Comparison of ENCODE assay signal across 17 cellular contexts in the genomic region with DNA sequence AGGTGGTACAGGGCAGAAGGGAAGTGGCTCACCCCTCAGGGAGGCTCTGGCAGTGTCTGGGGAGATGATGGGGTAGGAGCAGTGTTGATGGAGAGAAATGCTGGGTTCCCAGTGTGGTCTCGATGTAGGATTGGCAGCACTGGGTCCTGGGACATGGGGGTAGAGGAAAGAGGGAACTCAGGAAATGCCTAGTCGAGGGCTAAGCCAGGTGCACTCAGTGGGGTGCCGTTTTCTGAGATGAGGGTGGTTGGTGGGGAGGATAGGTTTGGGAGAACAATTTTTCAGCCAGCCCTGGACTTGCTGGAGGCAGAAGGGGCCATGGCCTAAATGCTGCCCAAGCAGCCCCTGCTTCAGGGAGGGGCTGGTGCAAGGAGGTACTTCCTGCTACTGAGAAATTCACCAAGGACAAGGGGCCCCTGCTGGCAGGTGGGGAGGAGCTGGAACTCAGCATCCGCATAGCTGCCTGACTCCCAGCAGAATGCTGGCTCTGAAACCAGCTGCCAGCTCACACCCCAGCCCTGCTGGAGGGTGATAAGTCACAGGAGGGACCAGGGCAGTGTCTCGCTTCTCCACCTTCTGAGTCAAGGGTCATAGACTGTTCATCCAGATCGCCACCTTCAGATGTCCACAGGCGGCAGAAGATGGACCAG. TPM values are rescaled to one million over a fixed set of nuclear protein-coding genes. Genes with fewer than 3 reads are reported as not detected.
A peak's percentile ranks its signal among the peaks of the same experiment; 100 is the strongest.
DNase-seq lines count a peak whose midpoint lies in the region; ATAC-seq and TF ChIP-seq lines count a peak whose summit lies in the region.
"Had no signal": no experiment of that assay in that cellular context is flagged by ENCODE, and none has a peak within 500 bp of the region (broad histone marks: within the 10 kb centered on the region; RNA-seq: fewer than 3 reads in every experiment).

No MANE protein-coding gene starts in this region.

- peaks cover 11% of the 10 kb centered on the region; the same call in 1 of the 2 replicates for H3F3A ChIP-seq in PC-9 (ENCODE audit: insufficient read depth, low read depth)

- H2AFZ ChIP-seq in PC-9 (no peak overlapping the region), osteoblast (ENCODE audit: low read length) (no peak overlapping the region)

- BruUV-seq in PC-9 (replicated peaks; lab: Mats Ljungman, UMichigan): no TSS peak

- no peaks in the 10 kb centered on the region for H3K9me2 ChIP-seq in PC-9 (ENCODE audit: insufficient read depth)

- H3K4me3 Mint-ChIP-seq in activated CD4-positive, alpha-beta T cell treated with anti-CD3 and anti-CD28 coated beads, Interleukin-2, amount 10 ng/mL, durations not matched to agents 7 days and 5 days: no peak overlapping the region
- no peak overlapping the region for H3K4me3 Mint-ChIP-seq in activated CD4-positive, alpha-beta T cell treated with anti-CD3 and anti-CD28 coated beads for 36 hours
- H3K4me3 Mint-ChIP-seq in osteocyte (ENCODE audit: unreplicated experiment): no peak overlapping the region
- H3K4me3 Mint-ChIP-seq: activated naive CD4-positive, alpha-beta T cell treated with anti-CD3 and anti-CD28 coated beads for 36 hours; brain had no signal

- no peak for ATAC-seq in activated CD4-positive, alpha-beta T cell treated with anti-CD3 and anti-CD28 coated beads for 36 hours
- ATAC-seq in HG02642 (IDR thresholded peaks at IDR 0.05; ENCODE audit: poor library complexity, unreplicated experiment): no peak
- ATAC-seq: left colon had no signal

- H3K36me3 ChIP-seq in PC-9 (ENCODE audit: low read depth) (no peaks in the 10 kb centered on the region), osteoblast (ENCODE audit: insufficient read depth, low read length) (no peaks in the 10 kb centered on the region)
- H3K36me3 ChIP-seq: heart left ventricle, Peyer's patch had no signal

- H3K9me3 Mint-ChIP-seq in activated CD4-positive, alpha-beta T cell treated with anti-CD3 and anti-CD28 coated beads, Interleukin-2, amount 10 ng/mL, durations not matched to agents 7 days and 5 days: no peaks in the 10 kb centered on the region
- no peaks in the 10 kb centered on the region for H3K9me3 Mint-ChIP-seq in activated CD4-positive, alpha-beta T cell treated with anti-CD3 and anti-CD28 coated beads for 36 hours (ENCODE audit: low read depth)
- no peaks in the 10 kb centered on the region for H3K9me3 Mint-ChIP-seq in osteocyte (ENCODE audit: unreplicated experiment)
- H3K9me3 Mint-ChIP-seq: activated naive CD4-positive, alpha-beta T cell treated with anti-CD3 and anti-CD28 coated beads for 36 hours; brain had no signal

- CTCF ChIA-PET in activated CD4-positive, alpha-beta T cell treated with anti-CD3 and anti-CD28 coated beads, Interleukin-2, amount 10 ng/mL, durations not matched to agents 7 days and 5 days (lab: Charles Lee): interaction anchor here (1.8 kb wide), 1 partner anchor 25 kb away, joined by 6 read pairs; the partner anchor contains the start of gene RNF215
- CTCF ChIA-PET in activated CD4-positive, alpha-beta T cell treated with anti-CD3 and anti-CD28 coated beads for 36 hours (lab: Charles Lee): interaction anchor here (0.5 to 0.7 kb wide), 3 partner anchors 12 to 820 kb away, joined by 3 read pairs; no protein-coding TSS in a partner anchor
- CTCF ChIA-PET in PC-9 (lab: Charles Lee): interaction anchor here (0.7 kb wide), 1 partner anchor 75 kb away, joined by 3 read pairs; no protein-coding TSS in a partner anchor

- peaks cover 9% of the 10 kb centered on the region for H3K4me1 Mint-ChIP-seq in activated CD4-positive, alpha-beta T cell treated with anti-CD3 and anti-CD28 coated beads, Interleukin-2, amount 10 ng/mL, durations not matched to agents 7 days and 5 days
- peaks cover 4% of the 10 kb centered on the region for H3K4me1 Mint-ChIP-seq in activated CD4-positive, alpha-beta T cell treated with anti-CD3 and anti-CD28 coated beads for 36 hours
- H3K4me1 Mint-ChIP-seq in osteocyte (ENCODE audit: unreplicated experiment): peaks cover 3% of the 10 kb centered on the region

- H4K20me1 ChIP-seq in PC-9 (ENCODE audit: insufficient read depth): no peaks in the 10 kb centered on the region
- no peaks in the 10 kb centered on the region for H4K20me1 ChIP-seq in osteoblast (ENCODE audit: insufficient read depth, low read length)

- peak overlapping the region; percentile 6 for H3K27ac Mint-ChIP-seq in activated CD4-positive, alpha-beta T cell treated with anti-CD3 and anti-CD28 coated beads, Interleukin-2, amount 10 ng/mL, durations not matched to agents 7 days and 5 days
- H3K27ac Mint-ChIP-seq in activated CD4-positive, alpha-beta T cell treated with anti-CD3 and anti-CD28 coated beads for 36 hours: no peak overlapping the region
- no peak overlapping the region for H3K27ac Mint-ChIP-seq in osteocyte (ENCODE audit: unreplicated experiment)
- H3K27ac Mint-ChIP-seq: activated naive CD4-positive, alpha-beta T cell treated with anti-CD3 and anti-CD28 coated beads for 36 hours had no signal

- no peak for DNase-seq in activated CD4-positive, alpha-beta T cell treated with anti-CD3 and anti-CD28 coated beads, Interleukin-2, amount 10 ng/mL, durations not matched to agents 7 days and 5 days
- no peak for DNase-seq in activated CD4-positive, alpha-beta T cell treated with anti-CD3 and anti-CD28 coated beads for 36 hours
- DNase-seq in PC-9 (peak; percentile 55 to 73), osteoblast (ENCODE audit: insufficient read length, low spot score, missing footprints) (peak; percentile 13), osteocyte (ENCODE audit: extremely low spot score, unreplicated experiment) (no peak)
- DNase-seq: activated naive CD4-positive, alpha-beta T cell treated with anti-CD3 and anti-CD28 coated beads for 36 hours; Calu3; dermis blood vessel endothelial cell; esophagus squamous epithelium; heart left ventricle; left colon; NCI-H1694; Peyer's patch; small intestine; stimulated activated naive CD4-positive, alpha-beta T cell had no signal

- H3K4me2 ChIP-seq in PC-9 (no peak overlapping the region), osteoblast (ENCODE audit: insufficient read depth, low read length) (no peak overlapping the region)

- H3K9me3 ChIP-seq in PC-9 (ENCODE audit: insufficient read depth, low read depth) (no peaks in the 10 kb centered on the region), osteoblast (ENCODE audit: low read depth, low read length) (no peaks in the 10 kb centered on the region)
- H3K9me3 ChIP-seq: esophagus squamous epithelium, heart left ventricle, Peyer's patch had no signal

- intact Hi-C loops in activated CD4-positive, alpha-beta T cell treated with anti-CD3 and anti-CD28 coated beads for 36 hours (cut with DNase I, micrococcal nuclease): no loop called here
- intact Hi-C loops in PC-9 (cut with micrococcal nuclease; ENCODE audit: unreplicated experiment): no loop called here

- H3K36me3 Mint-ChIP-seq in activated CD4-positive, alpha-beta T cell treated with anti-CD3 and anti-CD28 coated beads, Interleukin-2, amount 10 ng/mL, durations not matched to agents 7 days and 5 days (ENCODE audit: low read depth): no peaks in the 10 kb centered on the region
- no peaks in the 10 kb centered on the region for H3K36me3 Mint-ChIP-seq in activated CD4-positive, alpha-beta T cell treated with anti-CD3 and anti-CD28 coated beads for 36 hours (ENCODE audit: low read depth)
- H3K36me3 Mint-ChIP-seq in osteocyte (ENCODE audit: unreplicated experiment): peaks cover 5% of the 10 kb centered on the region

- TF ChIP-seq CTCF in PC-9 (conservative IDR thresholded peaks at IDR 0.05) (no peak), osteoblast (IDR thresholded peaks at IDR 0.05; ENCODE audit: extremely low read depth, low read depth, low read length) (no peak), osteocyte (IDR thresholded peaks at IDR 0.05) (no peak)

- H3K27ac ChIP-seq in PC-9: no peak overlapping the region
- no peak overlapping the region for H3K27ac ChIP-seq in osteoblast (ENCODE audit: low read depth, low read length)
- H3K27ac ChIP-seq: esophagus squamous epithelium, heart left ventricle, Peyer's patch had no signal

- POLR2A ChIA-PET in activated CD4-positive, alpha-beta T cell treated with anti-CD3 and anti-CD28 coated beads, Interleukin-2, amount 10 ng/mL, durations not matched to agents 7 days and 5 days (lab: Charles Lee): no interaction called here
- POLR2A ChIA-PET in activated CD4-positive, alpha-beta T cell treated with anti-CD3 and anti-CD28 coated beads for 36 hours (lab: Charles Lee): no interaction called here
- POLR2A ChIA-PET in PC-9 (lab: Charles Lee; ENCODE audit: unreplicated experiment): no interaction called here

- H3K4me1 ChIP-seq in PC-9 (replicated peaks; ENCODE audit: insufficient read depth) (0 out of 2 replicates have a peak, but pooled peaks cover 4% of the 10 kb centered on the region), osteoblast (ENCODE audit: insufficient read depth, low read length) (no peaks in the 10 kb centered on the region)

- H3K27me3 Mint-ChIP-seq in activated CD4-positive, alpha-beta T cell treated with anti-CD3 and anti-CD28 coated beads, Interleukin-2, amount 10 ng/mL, durations not matched to agents 7 days and 5 days: no peaks in the 10 kb centered on the region
- no peaks in the 10 kb centered on the region for H3K27me3 Mint-ChIP-seq in activated CD4-positive, alpha-beta T cell treated with anti-CD3 and anti-CD28 coated beads for 36 hours
- no peaks in the 10 kb centered on the region for H3K27me3 Mint-ChIP-seq in osteocyte (ENCODE audit: unreplicated experiment)
- H3K27me3 Mint-ChIP-seq: brain had no signal

- no peaks in the 10 kb centered on the region; the same call in none of the 2 replicates for H3K79me2 ChIP-seq in PC-9 (ENCODE audit: low read depth)
- no peaks in the 10 kb centered on the region for H3K79me2 ChIP-seq in osteoblast (ENCODE audit: insufficient read depth, low read length)

- no peaks in the 10 kb centered on the region for H3K27me3 ChIP-seq in PC-9 (ENCODE audit: insufficient read depth, low read depth)
- H3K27me3 ChIP-seq in osteoblast (ENCODE audit: insufficient read depth, low read length): no peaks in the 10 kb centered on the region
- H3K27me3 ChIP-seq: esophagus squamous epithelium, heart left ventricle, Peyer's patch had no signal

- H3K4me3 ChIP-seq in PC-9 (no peak overlapping the region), osteoblast (ENCODE audit: insufficient read depth, low read length) (no peak overlapping the region)
- H3K4me3 ChIP-seq: esophagus squamous epithelium, heart left ventricle, Peyer's patch had no signal

RNA-seq across cellular contexts. Expression of gene CCDC157, which starts 6.0 kb away (rescaled TPM):
- 1 to 10 TPM; 3.5 to 4.3 TPM for total RNA-seq in activated CD4-positive, alpha-beta T cell treated with anti-CD3 and anti-CD28 coated beads, Interleukin-2, amount 10 ng/mL, durations not matched to agents 7 days and 5 days
- total RNA-seq in activated CD4-positive, alpha-beta T cell treated with anti-CD3 and anti-CD28 coated beads for 36 hours: 1 to 10 TPM; 2.4 to 3.7 TPM
- total RNA-seq in PC-9 (2021) (6.2 and 6.8 TPM in 2 replicates), osteoblast (2.9 TPM in 2 replicates), osteocyte (2.9 and 3.7 TPM in 2 replicates)

RNA-seq across cellular contexts. Expression of gene SF3A1, which starts 6.1 kb away (rescaled TPM):
- total RNA-seq in activated CD4-positive, alpha-beta T cell treated with anti-CD3 and anti-CD28 coated beads, Interleukin-2, amount 10 ng/mL, durations not matched to agents 7 days and 5 days: 100 to 1,000 TPM; 247 to 279 TPM
- 100 to 1,000 TPM; 254 to 499 TPM for total RNA-seq in activated CD4-positive, alpha-beta T cell treated with anti-CD3 and anti-CD28 coated beads for 36 hours
- total RNA-seq in PC-9 (2021): 189 and 207 TPM in 2 replicates
- total RNA-seq in osteoblast: 21.7 and 30.6 TPM in 2 replicates
- 170 and 187 TPM in 2 replicates for total RNA-seq in osteocyte

RNA-seq across cellular contexts. Expression of gene RNF215, which starts 24.5 kb away (rescaled TPM):
- total RNA-seq in activated CD4-positive, alpha-beta T cell treated with anti-CD3 and anti-CD28 coated beads, Interleukin-2, amount 10 ng/mL, durations not matched to agents 7 days and 5 days: 1 to 10 TPM; 9.8 to 9.9 TPM
- 1 to 10 TPM; 4.3 to 7.4 TPM for total RNA-seq in activated CD4-positive, alpha-beta T cell treated with anti-CD3 and anti-CD28 coated beads for 36 hours
- total RNA-seq in PC-9 (2021) (24.0 and 33.8 TPM in 2 replicates), osteoblast (20.6 and 23.6 TPM in 2 replicates), osteocyte (36.1 and 36.6 TPM in 2 replicates)

RNA-seq across cellular contexts. Expression of gene SEC14L2, which starts 34.1 kb away (rescaled TPM):
- total RNA-seq in activated CD4-positive, alpha-beta T cell treated with anti-CD3 and anti-CD28 coated beads, Interleukin-2, amount 10 ng/mL, durations not matched to agents 7 days and 5 days: 10 to 100 TPM in 1 of 2 experiments, 1 to 10 TPM in 1; 7.6 to 10.5 TPM
- total RNA-seq in activated CD4-positive, alpha-beta T cell treated with anti-CD3 and anti-CD28 coated beads for 36 hours: 10 to 100 TPM; 13.8 to 18.2 TPM
- total RNA-seq in PC-9 (2021) (51.3 and 60.8 TPM in 2 replicates), osteoblast (16.6 and 19.2 TPM in 2 replicates), osteocyte (14.9 and 19.0 TPM in 2 replicates)

RNA-seq across cellular contexts. Expression of gene TBC1D10A, which starts 36.0 kb away (rescaled TPM):
- total RNA-seq in activated CD4-positive, alpha-beta T cell treated with anti-CD3 and anti-CD28 coated beads, Interleukin-2, amount 10 ng/mL, durations not matched to agents 7 days and 5 days: 10 to 100 TPM; 45.5 to 47.6 TPM
- total RNA-seq in activated CD4-positive, alpha-beta T cell treated with anti-CD3 and anti-CD28 coated beads for 36 hours: 10 to 100 TPM; 20.1 to 21.6 TPM
- total RNA-seq in PC-9 (2021) (24.3 and 26.2 TPM in 2 replicates), osteoblast (30.6 and 32.9 TPM in 2 replicates), osteocyte (12.6 and 14.1 TPM in 2 replicates)

Comparison
In these comparisons a context has a peak if more than half of its experiments do, and no peak if none do; other contexts are left out.
1. DNase-seq: peak in PC-9 (2 of 2) and osteoblast (single experiment); none in activated CD4-positive, alpha-beta T cell treated with anti-CD3 and anti-CD28 coated beads, Interleukin-2, amount 10 ng/mL, durations not matched to agents 7 days and 5 days (single experiment), activated CD4-positive, alpha-beta T cell treated with anti-CD3 and anti-CD28 coated beads for 36 hours (single experiment) and osteocyte (single experiment).